ENCODE assay signal across 8 cellular contexts in the genomic region with DNA sequence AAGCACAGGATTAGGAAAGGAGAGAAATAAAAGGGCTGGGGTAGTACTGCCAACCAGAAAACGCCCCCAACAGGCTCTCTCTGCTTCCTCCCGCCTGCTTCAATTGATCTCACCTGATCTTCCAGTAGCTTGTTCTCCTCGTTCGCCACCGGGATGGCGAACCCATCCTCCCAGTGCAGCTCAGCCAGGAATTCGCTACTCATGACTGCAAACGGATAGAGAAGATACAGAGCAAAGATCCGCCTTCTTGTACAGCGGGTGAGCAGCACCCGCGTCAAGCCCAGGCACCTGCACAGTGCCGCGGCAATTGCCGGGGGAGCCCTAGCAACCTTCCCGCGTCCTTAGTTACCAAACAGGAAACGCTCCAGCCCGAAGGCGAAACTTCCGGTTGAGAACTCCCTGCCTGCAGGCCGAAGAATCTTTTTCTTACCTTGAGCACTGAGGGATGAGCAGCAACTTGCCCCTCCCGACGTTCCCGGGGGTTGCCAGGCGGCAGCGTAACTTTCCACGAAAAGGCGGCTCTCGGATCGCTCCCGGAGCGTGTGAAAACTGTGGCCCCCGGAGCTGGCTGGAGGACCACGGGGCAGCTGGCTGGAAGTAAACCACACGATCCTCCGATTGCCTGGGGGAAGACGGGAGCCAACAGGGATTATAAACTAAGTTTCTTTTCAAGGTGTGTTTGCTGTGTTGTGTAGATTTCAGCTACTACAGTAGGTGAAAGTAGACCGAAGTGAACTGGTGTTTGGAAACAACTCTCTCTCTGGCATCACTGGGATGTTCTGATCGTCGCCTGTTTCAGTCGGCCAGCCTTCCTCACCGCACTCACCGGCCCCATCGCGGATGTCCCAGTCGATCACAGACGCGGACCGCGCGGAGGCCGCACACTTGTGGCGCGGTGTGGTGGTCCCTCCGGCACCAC. TPM values are rescaled to one million over a fixed set of nuclear protein-coding genes. Genes with fewer than 3 reads are reported as not detected.
DNase-seq lines count a peak whose midpoint lies in the region; ATAC-seq and TF ChIP-seq lines count a peak whose summit lies in the region.

Gene CCDC39, minus strand, starts transcription at position 312 of the 919 bp plus-strand sequence. Its CDS starts 109 bp downstream, at position 203.

- TF ChIP-seq CTCF in KMS-11 (conservative IDR thresholded peaks at IDR 0.05; ENCODE audit: low read depth, low read length) (no peak), vagina (IDR thresholded peaks at IDR 0.05) (no peak)

- H3K27me3 ChIP-seq in GM23248 (replicated peaks; ENCODE audit: insufficient read depth) (no peaks in the 10 kb centered on the region), KMS-11 (ENCODE audit: insufficient read depth, low read depth) (no peaks in the 10 kb centered on the region), right cardiac atrium (ENCODE audit: control insufficient read depth, insufficient read depth) (no peaks in the 10 kb centered on the region), vagina (no peaks in the 10 kb centered on the region)

- in situ Hi-C loops in GM23248 (cut with MboI) = no loop called here

- peak within 1 kb of the TSS; percentile 92 for H2AFZ ChIP-seq in GM23248
- H2AFZ ChIP-seq in KMS-11 (ENCODE audit: low read depth) = peak within 1 kb of the TSS; percentile 89

- H3K9me2 ChIP-seq in GM23248 (ENCODE audit: insufficient read depth) = no peaks in the 10 kb centered on the region

- 0 out of 2 replicates have a peak, but pooled peaks cover 6% of the 10 kb centered on the region for H3K4me1 ChIP-seq in GM23248 (ENCODE audit: insufficient read depth)
- H3K4me1 ChIP-seq in KMS-11 (ENCODE audit: low read depth, poor library complexity, severe bottlenecking) = peaks cover 19% of the 10 kb centered on the region
- H3K4me1 ChIP-seq in right cardiac atrium (ENCODE audit: control insufficient read depth, insufficient read depth, low read length) = no peaks in the 10 kb centered on the region
- H3K4me1 ChIP-seq in vagina = peaks cover 17% of the 10 kb centered on the region

- H3K9me3 ChIP-seq in GM23248 (ENCODE audit: low read depth) = no peaks in the 10 kb centered on the region
- H3K9me3 ChIP-seq in right cardiac atrium (ENCODE audit: control insufficient read depth, low read length) = no peaks in the 10 kb centered on the region
- no peaks in the 10 kb centered on the region for H3K9me3 ChIP-seq in vagina

- no peaks in the 10 kb centered on the region for H3K79me2 ChIP-seq in GM23248 (ENCODE audit: insufficient read depth)
- H3K79me2 ChIP-seq in KMS-11 (ENCODE audit: insufficient read depth, low read depth) = no peaks in the 10 kb centered on the region

- H3K27ac ChIP-seq in GM23248 = no peak within 1 kb of the TSS
- H3K27ac ChIP-seq in KMS-11 = peak within 1 kb of the TSS; percentile 57
- H3K27ac ChIP-seq in right cardiac atrium (ENCODE audit: low read length) = no peak within 1 kb of the TSS
- H3K27ac ChIP-seq in vagina = no peak within 1 kb of the TSS

- DNase-seq in Daoy (ENCODE audit: low read depth) = peak; percentile 84
- DNase-seq in GM23248 = peak; percentile 66
- peak; percentile 58 for DNase-seq in amniotic epithelial cell (ENCODE audit: low read depth)
- peak; percentile 49 to 78 (median 67) for DNase-seq in right cardiac atrium
- peak; percentile 71 for DNase-seq in putamen (ENCODE audit: low spot score)
- DNase-seq in vagina (ENCODE audit: extremely low spot score in 2 of 2) = no peak

- WGBS in GM23248 (ENCODE audit: low coverage in 1 of 2, low lambda C conversion rate in 2 of 2, missing lambda C conversion rate in 2 of 2), 2 experiments = 2 to 3% methylated on average over 56 of the region's 56 CpGs
- whole genome bisulfite sequencing in right cardiac atrium = under 1% methylated on average over 56 of the region's 56 CpGs

- no peaks in the 10 kb centered on the region for H3K36me3 ChIP-seq in GM23248 (ENCODE audit: low read depth)
- no peaks in the 10 kb centered on the region for H3K36me3 ChIP-seq in KMS-11 (ENCODE audit: insufficient read depth)
- no peaks in the 10 kb centered on the region for H3K36me3 ChIP-seq in vagina

- H3F3A ChIP-seq in GM23248 (ENCODE audit: insufficient read depth) = peaks cover 6% of the 10 kb centered on the region

- peak within 1 kb of the TSS; percentile 86 for H3K4me2 ChIP-seq in GM23248 (ENCODE audit: unreplicated experiment)
- peak within 1 kb of the TSS; percentile 94 for H3K4me2 ChIP-seq in KMS-11

- H3K4me3 ChIP-seq in GM23248 (peak within 1 kb of the TSS; percentile 82), KMS-11 (IDR thresholded peaks at IDR 0.05; ENCODE audit: insufficient read depth, low read depth, low read length) (peak within 1 kb of the TSS; percentile 97), right cardiac atrium (ENCODE audit: low read length) (peak within 1 kb of the TSS; percentile 79), vagina (peak within 1 kb of the TSS; percentile 50 to 51)

- H4K20me1 ChIP-seq in GM23248 (ENCODE audit: insufficient read depth) (no peaks in the 10 kb centered on the region), KMS-11 (ENCODE audit: insufficient read depth) (no peaks in the 10 kb centered on the region)

- H3K9ac ChIP-seq in GM23248 = peak within 1 kb of the TSS; percentile 46
- peak within 1 kb of the TSS; percentile 49 for H3K9ac ChIP-seq in KMS-11

- intact Hi-C loops in right cardiac atrium (cut with DNase I) (no loop called here), vagina (cut with DNase I) (no loop called here)

- no peak for TF ChIP-seq POLR2A in vagina (IDR thresholded peaks at IDR 0.05)

- peak; percentile 90 for ATAC-seq in SK-N-SH treated with all-trans-retinoic acid at 6 μM for 48 hours
- peak; percentile 84 to 92 for ATAC-seq in right cardiac atrium

TF ChIP-seq in SK-N-SH treated with all-trans-retinoic acid at 6 μM for 48 hours, 23 proteins besides CTCF, POLR2A, EP300 and RAD21:
- no peak for TF ChIP-seq ZNF70 (CRISPR knock-in tag; IDR thresholded peaks at IDR 0.05)
- TF ChIP-seq SNAI2 (CRISPR knock-in tag; IDR thresholded peaks at IDR 0.05) = no peak
- TF ChIP-seq CSDC2 (CRISPR knock-in tag; IDR thresholded peaks at IDR 0.05) = no peak
- no peak for TF ChIP-seq PPARA (CRISPR knock-in tag; IDR thresholded peaks at IDR 0.05; ENCODE audit: borderline replicate concordance)
- TF ChIP-seq, protein P1, sequence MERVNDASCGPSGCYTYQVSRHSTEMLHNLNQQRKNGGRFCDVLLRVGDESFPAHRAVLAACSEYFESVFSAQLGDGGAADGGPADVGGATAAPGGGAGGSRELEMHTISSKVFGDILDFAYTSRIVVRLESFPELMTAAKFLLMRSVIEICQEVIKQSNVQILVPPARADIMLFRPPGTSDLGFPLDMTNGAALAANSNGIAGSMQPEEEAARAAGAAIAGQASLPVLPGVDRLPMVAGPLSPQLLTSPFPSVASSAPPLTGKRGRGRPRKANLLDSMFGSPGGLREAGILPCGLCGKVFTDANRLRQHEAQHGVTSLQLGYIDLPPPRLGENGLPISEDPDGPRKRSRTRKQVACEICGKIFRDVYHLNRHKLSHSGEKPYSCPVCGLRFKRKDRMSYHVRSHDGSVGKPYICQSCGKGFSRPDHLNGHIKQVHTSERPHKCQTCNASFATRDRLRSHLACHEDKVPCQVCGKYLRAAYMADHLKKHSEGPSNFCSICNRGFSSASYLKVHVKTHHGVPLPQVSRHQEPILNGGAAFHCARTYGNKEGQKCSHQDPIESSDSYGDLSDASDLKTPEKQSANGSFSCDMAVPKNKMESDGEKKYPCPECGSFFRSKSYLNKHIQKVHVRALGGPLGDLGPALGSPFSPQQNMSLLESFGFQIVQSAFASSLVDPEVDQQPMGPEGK (CRISPR knock-in tag; IDR thresholded peaks at IDR 0.05; ENCODE audit: borderline replicate concordance) = no peak
- TF ChIP-seq ZFP30 (CRISPR knock-in tag; IDR thresholded peaks at IDR 0.05) = no peak

RNA-seq across cellular contexts. Expression of gene CCDC39, which starts in this region (rescaled TPM):
- total RNA-seq in Daoy (2014; rRNA removed; shearing (Covaris generic)) = 0.65 TPM in 1 of 2 replicates, not detected in the other
- total RNA-seq in GM23248 (2014; rRNA removed; shearing (Covaris generic)) = not detected in 2 replicates
- polyA plus RNA-seq in GM23248 (2016; fragmentation: Nextera tagmentation; extraction: Ambion mirVana) (not detected in 2 replicates), right cardiac atrium (not detected)
- total RNA-seq in right cardiac atrium (not detected), vagina (not detected)

Comparison
In these comparisons a context has a peak if more than half of its experiments do, and no peak if none do; other contexts are left out.
1. Peak in DNase-seq in Daoy; RNA of the gene not detected or under 1 TPM.
2. Peak in DNase-seq, H3K4me3 ChIP-seq, H3K9ac ChIP-seq and H3K4me2 ChIP-seq in GM23248; RNA of the gene not detected or under 1 TPM.
3. Peak in DNase-seq, ATAC-seq and H3K4me3 ChIP-seq in right cardiac atrium; RNA of the gene not detected or under 1 TPM.
4. DNase-seq: peak in amniotic epithelial cell (single experiment) and putamen (single experiment); none in vagina (0 of 2).
5. Peak in every context shown above with its lines, with median percentiles within 50 percentile points of each other: H3K4me3 ChIP-seq.